8 cellular contexts compared by ENCODE assay signal in genomic region chr18:9494778-9495302, GRCh38. TPM values are rescaled to one million over a fixed set of nuclear protein-coding genes. Genes with fewer than 3 reads are reported as not detected.
DNase-seq lines count a peak whose midpoint lies in the region; ATAC-seq and TF ChIP-seq lines count a peak whose summit lies in the region.

No MANE protein-coding gene starts in this region.

- 63 to 73% (median 66%) methylated on average over 9 of the region's 9 CpGs for WGBS in spleen, 5 donors

- H3K27ac ChIP-seq in parathyroid adenoma (no peak overlapping the region), spleen (peak overlapping the region in 1 of 8 donors; percentile 16)

- no peak overlapping the region for H2AFZ ChIP-seq in parathyroid adenoma

- TF ChIP-seq POLR2A in spleen (IDR thresholded peaks at IDR 0.05): no peak

- H3K27me3 ChIP-seq in parathyroid adenoma (ENCODE audit: control insufficient read depth, insufficient read depth, low read length) (no peaks in the 10 kb centered on the region), spleen (replicated peaks in 1 of 7) (no peaks in the 10 kb centered on the region)

- peak; percentile 77 for ATAC-seq in GM19025 (IDR thresholded peaks at IDR 0.05; ENCODE audit: low read depth, unreplicated experiment)
- ATAC-seq in HG03025 (IDR thresholded peaks at IDR 0.05; ENCODE audit: low FRiP score, unreplicated experiment): peak; percentile 57

- intact Hi-C loops in spleen (cut with DNase I; ENCODE audit: low total_unique reads): no loop called here

- no peaks in the 10 kb centered on the region for H3K36me3 ChIP-seq in parathyroid adenoma (ENCODE audit: control insufficient read depth, insufficient read depth, low read length)
- H3K36me3 ChIP-seq in spleen: peaks cover 0 to 11% (median 0%) of the 10 kb centered on the region in 6 donors

- peak; percentile 86 for DNase-seq in SK-MEL-5 (ENCODE audit: low read depth, low spot score)
- DNase-seq in cortex of kidney (lab: John Stamatoyannopoulos, UW): no peak
- DNase-seq in GM13977 (ENCODE audit: low spot score): no peak
- DNase-seq in activated CD8-positive, alpha-beta memory T cell treated with anti-CD3 and anti-CD28 coated beads, Interleukin-2, amount 50 U/mL, for 48 hours: no peak
- DNase-seq in spleen: no peak

- TF ChIP-seq CTCF in parathyroid adenoma (IDR thresholded peaks at IDR 0.05) (no peak), GM13977 (IDR thresholded peaks at IDR 0.05; ENCODE audit: extremely low read depth, insufficient read depth, missing control alignments) (no peak), spleen (IDR thresholded peaks at IDR 0.05 in 8 of 11, conservative IDR thresholded peaks at IDR 0.05 in 3 of 11) (no peak)

- H3K79me2 ChIP-seq in parathyroid adenoma: peaks cover 28% of the 10 kb centered on the region

- no peaks in the 10 kb centered on the region for H3K9me3 ChIP-seq in parathyroid adenoma (ENCODE audit: control insufficient read depth, low read length)
- peaks cover 0 to 3% (median 0%) of the 10 kb centered on the region in 8 donors for H3K9me3 ChIP-seq in spleen

- H3K4me1 ChIP-seq in parathyroid adenoma: peaks cover 18% of the 10 kb centered on the region
- peaks cover 6 to 40% (median 18%) of the 10 kb centered on the region in 6 donors for H3K4me1 ChIP-seq in spleen

- H3K4me2 ChIP-seq in parathyroid adenoma (ENCODE audit: low read length): peak overlapping the region; percentile 60

- no peak overlapping the region for H3K4me3 ChIP-seq in parathyroid adenoma (ENCODE audit: low read depth, low read length)
- H3K4me3 ChIP-seq in spleen: no peak overlapping the region

- in situ Hi-C loops in SK-MEL-5 (cut with HindIII; ENCODE audit: low pct_unique_long_range_greater_than_20kb, low sequenced_read_pairs): no loop called here
- in situ Hi-C loops in GM13977 (cut with MboI; ENCODE audit: low pct_unique_long_range_greater_than_20kb, low sequenced_read_pairs, unreplicated experiment): no loop called here

- H3K9ac ChIP-seq in parathyroid adenoma: no peak overlapping the region

RNA-seq across cellular contexts. Expression of gene RALBP1, which starts 19.5 kb away (rescaled TPM):
- total RNA-seq in SK-MEL-5 (2014; rRNA removed; shearing (Covaris generic)): 51.6 and 57.1 TPM in 2 replicates
- 52.0 and 63.0 TPM in 2 replicates for polyA plus RNA-seq in SK-MEL-5 (2015; cell fraction: cytosol; rRNA removed)
- 10.1 and 10.8 TPM in 2 replicates for polyA plus RNA-seq in SK-MEL-5 (2015; cell fraction: nucleus; rRNA removed)
- 10 to 100 TPM; 44.3 to 76.4 (median 54.0) TPM for total RNA-seq in spleen
- 10 to 100 TPM; 13.6 to 27.5 (median 17.8) TPM for polyA plus RNA-seq in spleen
